In the genomic region with DNA sequence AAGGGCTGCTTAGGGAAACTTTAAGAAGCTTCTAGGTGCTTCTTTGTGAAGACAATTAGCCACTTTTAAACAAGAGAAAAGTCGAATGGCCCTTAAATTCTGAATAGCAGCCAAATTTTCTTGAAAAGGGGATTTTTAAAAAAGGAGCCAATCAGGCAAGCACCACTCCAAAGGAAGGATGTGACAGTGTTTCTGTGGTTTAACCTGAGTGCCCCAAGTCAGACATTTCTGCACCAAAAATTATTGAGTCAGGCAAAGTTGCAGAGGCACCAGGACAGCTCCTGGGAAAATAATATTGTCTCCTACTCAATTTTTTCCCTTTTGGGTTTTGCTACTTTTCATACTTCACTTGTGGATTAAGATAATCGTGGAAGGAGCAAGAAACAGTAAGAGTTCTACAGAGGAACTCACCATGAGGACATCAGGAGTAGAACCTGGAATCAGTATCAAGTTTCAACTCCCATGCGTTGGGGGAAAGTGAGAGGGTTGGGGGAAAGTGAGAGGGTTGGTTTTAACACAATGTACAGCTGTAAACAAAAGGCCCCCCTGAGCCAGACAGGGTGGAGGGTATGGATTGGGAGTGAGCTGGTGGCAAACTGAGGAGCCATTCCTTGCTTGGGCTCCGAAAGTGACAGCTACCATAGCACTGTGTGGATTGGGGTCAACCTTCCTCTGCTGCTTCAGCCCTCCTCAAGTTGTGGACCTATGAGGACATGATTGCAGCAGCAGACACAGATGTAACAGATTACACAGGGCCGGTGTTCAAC, we compare ENCODE assay signal across 13 cellular contexts.
DNase-seq lines count a peak whose midpoint lies in the region; ATAC-seq and TF ChIP-seq lines count a peak whose summit lies in the region.
"Had no signal": no experiment of that assay in that cellular context is flagged by ENCODE, and none has a peak within 500 bp of the region (broad histone marks: within the 10 kb centered on the region; RNA-seq: fewer than 3 reads in every experiment).

No MANE protein-coding gene starts in this region.

- H3K9me3 ChIP-seq in BLaER1 treated with 17β-estradiol and CSF1 and Interleukin-3, amounts not matched to agents 10 nM and 100 nM (replicated peaks in 1 of 11) = no peaks in the 10 kb centered on the region
- H3K9me3 ChIP-seq in OCI-LY3 (ENCODE audit: insufficient read depth, low read length) = no peaks in the 10 kb centered on the region
- no peaks in the 10 kb centered on the region for H3K9me3 ChIP-seq in effector memory CD4-positive, alpha-beta T cell (ENCODE audit: control insufficient read depth, low read length)
- H3K9me3 ChIP-seq: ascending aorta had no signal

- peaks cover 0 to 15% (median under 1%) of the 10 kb centered on the region in 11 experiments; a peak in 9 of 22 replicates for H3K36me3 ChIP-seq in BLaER1 treated with 17β-estradiol and CSF1 and Interleukin-3, amounts not matched to agents 10 nM and 100 nM
- H3K36me3 ChIP-seq in GM06990 (ENCODE audit: control insufficient read depth, insufficient read depth, low read length) (no peaks in the 10 kb centered on the region), OCI-LY3 (replicated peaks; ENCODE audit: low read depth, low read length) (peaks cover 3% of the 10 kb centered on the region)
- no peaks in the 10 kb centered on the region for H3K36me3 ChIP-seq in effector memory CD4-positive, alpha-beta T cell (ENCODE audit: control insufficient read depth, insufficient read depth, low read length)
- H3K36me3 ChIP-seq: ascending aorta had no signal

- no peak overlapping the region for H2AFZ ChIP-seq in OCI-LY3 (ENCODE audit: low read depth, low read length)

- peaks cover 34 to 63% (median 53%) of the 10 kb centered on the region in 10 experiments for H3K4me1 ChIP-seq in BLaER1 treated with 17β-estradiol and CSF1 and Interleukin-3, amounts not matched to agents 10 nM and 100 nM
- peaks cover 76% of the 10 kb centered on the region for H3K4me1 ChIP-seq in OCI-LY3 (ENCODE audit: low read length)
- H3K4me1 ChIP-seq in effector memory CD4-positive, alpha-beta T cell (ENCODE audit: control insufficient read depth, insufficient read depth, low read length, poor library complexity, severe bottlenecking) = peaks cover 13% of the 10 kb centered on the region
- H3K4me1 ChIP-seq: ascending aorta had no signal

- TF ChIP-seq CTCF in GM06990 (IDR thresholded peaks at IDR 0.05; ENCODE audit: insufficient read depth, low read length, poor library complexity, severe bottlenecking) = no peak
- TF ChIP-seq CTCF in OCI-LY3 (IDR thresholded peaks at IDR 0.05; ENCODE audit: low read depth, low read length) = no peak

- DNase-seq in GM06990 (ENCODE audit: extremely low read depth, insufficient read length) = peak; percentile 33
- peak in 2 of 3 donors; percentile 10 to 15 for DNase-seq in effector memory CD4-positive, alpha-beta T cell
- DNase-seq in Ammon's horn (ENCODE audit: low spot score) = no peak
- no peak for DNase-seq in NAMALWA (ENCODE audit: low spot score)
- no peak for DNase-seq in NCI-H2107 (lab: John Stamatoyannopoulos, UW)
- DNase-seq: dorsolateral prefrontal cortex, NCI-H1417 treated with DMSO at 0.1 percent for 48 hours, NCI-H526 had no signal

- no peak overlapping the region for H3K9ac ChIP-seq in BLaER1 treated with 17β-estradiol and CSF1 and Interleukin-3, amounts not matched to agents 10 nM and 100 nM
- H3K9ac ChIP-seq in OCI-LY3 (ENCODE audit: low read length) = no peak overlapping the region

- H4K20me1 ChIP-seq in BLaER1 treated with 17β-estradiol and CSF1 and Interleukin-3, amounts not matched to agents 10 nM and 100 nM = peaks cover 0 to 11% (median 0%) of the 10 kb centered on the region in 11 experiments; a peak in 1 of 22 replicates
- no peaks in the 10 kb centered on the region for H4K20me1 ChIP-seq in OCI-LY3 (ENCODE audit: insufficient read depth, low read length)

- no peak overlapping the region for H3K27ac ChIP-seq in BLaER1 treated with 17β-estradiol and CSF1 and Interleukin-3, amounts not matched to agents 10 nM and 100 nM
- H3K27ac ChIP-seq in OCI-LY3 (ENCODE audit: low read length) = no peak overlapping the region
- H3K27ac ChIP-seq in effector memory CD4-positive, alpha-beta T cell (ENCODE audit: insufficient read depth, low read length, poor library complexity, severe bottlenecking) = peak overlapping the region; percentile 42
- H3K27ac ChIP-seq: ascending aorta, C4-2B, dorsolateral prefrontal cortex had no signal

- ATAC-seq in HG03469 (IDR thresholded peaks at IDR 0.05; ENCODE audit: unreplicated experiment) = no peak

- no peaks in the 10 kb centered on the region for H3K79me2 ChIP-seq in OCI-LY3 (ENCODE audit: low read length)

- H3K4me2 ChIP-seq in BLaER1 treated with 17β-estradiol and CSF1 and Interleukin-3, amounts not matched to agents 10 nM and 100 nM = peak overlapping the region in 10 of 11 experiments; percentile 31 to 57 (median 40); a peak in 20 of 22 replicates
- H3K4me2 ChIP-seq in OCI-LY3 (ENCODE audit: low read length) = peak overlapping the region; percentile 57

- H3K4me3 ChIP-seq in BLaER1 treated with 17β-estradiol and CSF1 and Interleukin-3, amounts not matched to agents 10 nM and 100 nM = no peak overlapping the region
- H3K4me3 ChIP-seq in GM06990 (replicated peaks; ENCODE audit: low read depth, low read length) = no peak overlapping the region
- no peak overlapping the region; the same call in 1 of the 2 replicates for H3K4me3 ChIP-seq in OCI-LY3 (ENCODE audit: low read length)
- H3K4me3 ChIP-seq in effector memory CD4-positive, alpha-beta T cell (ENCODE audit: insufficient read depth, low read depth, low read length, poor library complexity, severe bottlenecking) = no peak overlapping the region
- H3K4me3 ChIP-seq: ascending aorta, dorsolateral prefrontal cortex had no signal

- H3K27me3 ChIP-seq in BLaER1 treated with 17β-estradiol and CSF1 and Interleukin-3, amounts not matched to agents 10 nM and 100 nM = no peaks in the 10 kb centered on the region
- H3K27me3 ChIP-seq in GM06990 (replicated peaks; ENCODE audit: control insufficient read depth, insufficient read depth, low read length) (no peaks in the 10 kb centered on the region), OCI-LY3 (ENCODE audit: low read depth, low read length) (no peaks in the 10 kb centered on the region)
- no peaks in the 10 kb centered on the region for H3K27me3 ChIP-seq in effector memory CD4-positive, alpha-beta T cell (replicated peaks; ENCODE audit: control insufficient read depth, insufficient read depth, low read length, poor library complexity, severe bottlenecking)
- H3K27me3 ChIP-seq: ascending aorta, dorsolateral prefrontal cortex had no signal

Comparison
In these comparisons a context has a peak if more than half of its experiments do, and no peak if none do; other contexts are left out.
1. DNase-seq: peak in GM06990 (single experiment) and effector memory CD4-positive, alpha-beta T cell (2 of 3); none in Ammon's horn (single experiment), NAMALWA (single experiment) and NCI-H2107 (single experiment).